Comparison of ENCODE assay signal across 8 cellular contexts in the genomic region with DNA sequence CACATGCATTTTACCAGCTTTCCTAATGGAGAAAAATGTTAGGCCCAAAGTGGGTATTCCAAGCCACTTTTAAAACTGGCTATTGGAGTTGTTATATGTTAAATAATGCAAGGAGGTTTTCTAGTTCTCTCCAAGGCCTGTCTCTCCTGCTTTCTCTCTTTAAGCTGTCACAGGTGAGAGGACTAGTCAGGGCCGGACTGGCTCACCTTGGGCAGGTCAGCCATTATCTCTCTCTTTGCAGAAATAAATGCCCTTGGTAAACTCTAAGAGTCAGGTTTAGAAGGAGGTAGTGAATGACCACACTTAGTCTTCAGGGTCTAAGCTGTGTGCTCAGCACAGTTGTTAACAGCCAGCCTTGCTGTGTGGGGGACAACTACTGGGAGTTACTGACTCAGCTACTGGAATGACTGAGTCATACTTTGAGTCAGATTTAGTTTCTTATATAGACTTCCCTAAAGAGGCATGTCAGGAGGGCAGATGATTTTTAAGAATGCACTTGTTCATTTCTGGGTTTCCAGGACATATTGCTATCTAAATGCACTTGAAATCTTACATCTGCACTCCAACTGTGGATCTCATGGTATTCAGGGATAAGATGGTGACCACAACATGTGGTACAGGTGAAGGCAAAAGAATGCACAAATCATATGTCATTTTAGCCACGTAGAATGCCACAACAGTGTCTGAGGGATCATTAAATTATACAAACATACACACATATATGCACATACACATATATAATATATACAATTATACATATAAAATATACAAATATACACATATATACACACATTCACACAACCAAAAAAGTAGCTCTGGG.
DNase-seq lines count a peak whose midpoint lies in the region; ATAC-seq, FAIRE-seq and TF ChIP-seq lines count a peak whose summit lies in the region.

No MANE protein-coding gene starts in this region.

- DNase-seq in A549 (ENCODE audit: low read depth in 1 of 2, low spot score in 1 of 2) (peak; percentile 33 to 57), SIG-M5 treated with dmso at 0.1 percent for 504 hours (lab: John Stamatoyannopoulos, UW; ENCODE audit: unreplicated experiment) (peak; percentile 76), fibroblast of the aortic adventitia (ENCODE audit: low read depth) (peak; percentile 87), posterior cingulate gyrus (no peak), NCI-H146 treated with DMSO at 0.1 percent for 48 hours (lab: John Stamatoyannopoulos, UW; ENCODE audit: unreplicated experiment) (no peak)
- DNase-seq in stimulated activated CD8-positive, alpha-beta memory T cell treated with anti-CD3 and anti-CD28 coated beads, Interleukin-15, amount 100 ng/mL, for 48 hours (ENCODE audit: low read depth in 2 of 2), result peak; percentile 15 to 35

- intact Hi-C loops in posterior cingulate gyrus (cut with DNase I), result no loop called here

- no peak for TF ChIP-seq EP300 in A549 (IDR thresholded peaks at IDR 0.05)

- TF ChIP-seq CTCF in A549 (IDR thresholded peaks at IDR 0.05), result no peak
- no peak for TF ChIP-seq CTCF in fibroblast of the aortic adventitia (IDR thresholded peaks at IDR 0.05; ENCODE audit: insufficient read depth, low read length)

- peak overlapping the region; percentile 46 to 75; a peak in 3 of 6 replicates for H3K27ac ChIP-seq in A549

- no peak for TF ChIP-seq RAD21 in A549 (conservative IDR thresholded peaks at IDR 0.05 in 1 of 2, IDR thresholded peaks at IDR 0.05 in 1 of 2)

- no peak for FAIRE-seq in A549 (lab: Jason Lieb, UNC)

- ATAC-seq in A549 (peak; percentile 95 to 96), GM18870 (IDR thresholded peaks at IDR 0.05; ENCODE audit: unreplicated experiment) (peak; percentile 99), HG03045 (IDR thresholded peaks at IDR 0.05; ENCODE audit: unreplicated experiment) (peak; percentile 97)

- peak overlapping the region; percentile 61 for H3K4me2 ChIP-seq in A549

- no peaks in the 10 kb centered on the region for H3K9me3 ChIP-seq in A549

- no peak overlapping the region for H3K4me3 ChIP-seq in A549
- H3K4me3 ChIP-seq in fibroblast of the aortic adventitia (ENCODE audit: low read depth, low read length), result no peak overlapping the region

- CTCF ChIA-PET in A549 (lab: Yijun Ruan, JAX), result interaction anchor here (0.6 kb wide), 1 partner anchor 1493 kb away, joined by 3 read pairs; no protein-coding TSS in a partner anchor

- WGBS in A549 (ENCODE audit: missing lambda C conversion rate), result 46% methylated on average over 2 of the region's 2 CpGs

- POLR2A ChIA-PET in A549 (lab: Yijun Ruan, JAX), result no interaction called here

- no peak for TF ChIP-seq POLR2A in A549 (IDR thresholded peaks at IDR 0.05; ENCODE audit: low read length)

- H3K4me1 ChIP-seq in A549, result peaks cover 18% of the 10 kb centered on the region

TF ChIP-seq in A549, 52 proteins besides CTCF, POLR2A, EP300 and RAD21:
- no peak for TF ChIP-seq CEBPB (IDR thresholded peaks at IDR 0.05)
- peak; percentile 78; the same call in 1 of the 2 replicates for TF ChIP-seq FOSL2 (IDR thresholded peaks at IDR 0.05)
- TF ChIP-seq FOSL2 (CRISPR knock-in tag; IDR thresholded peaks at IDR 0.05), result peak; percentile 80
- TF ChIP-seq, protein P1, sequence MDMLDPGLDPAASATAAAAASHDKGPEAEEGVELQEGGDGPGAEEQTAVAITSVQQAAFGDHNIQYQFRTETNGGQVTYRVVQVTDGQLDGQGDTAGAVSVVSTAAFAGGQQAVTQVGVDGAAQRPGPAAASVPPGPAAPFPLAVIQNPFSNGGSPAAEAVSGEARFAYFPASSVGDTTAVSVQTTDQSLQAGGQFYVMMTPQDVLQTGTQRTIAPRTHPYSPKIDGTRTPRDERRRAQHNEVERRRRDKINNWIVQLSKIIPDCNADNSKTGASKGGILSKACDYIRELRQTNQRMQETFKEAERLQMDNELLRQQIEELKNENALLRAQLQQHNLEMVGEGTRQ (IDR thresholded peaks at IDR 0.05), result no peak
- TF ChIP-seq, protein P2, sequence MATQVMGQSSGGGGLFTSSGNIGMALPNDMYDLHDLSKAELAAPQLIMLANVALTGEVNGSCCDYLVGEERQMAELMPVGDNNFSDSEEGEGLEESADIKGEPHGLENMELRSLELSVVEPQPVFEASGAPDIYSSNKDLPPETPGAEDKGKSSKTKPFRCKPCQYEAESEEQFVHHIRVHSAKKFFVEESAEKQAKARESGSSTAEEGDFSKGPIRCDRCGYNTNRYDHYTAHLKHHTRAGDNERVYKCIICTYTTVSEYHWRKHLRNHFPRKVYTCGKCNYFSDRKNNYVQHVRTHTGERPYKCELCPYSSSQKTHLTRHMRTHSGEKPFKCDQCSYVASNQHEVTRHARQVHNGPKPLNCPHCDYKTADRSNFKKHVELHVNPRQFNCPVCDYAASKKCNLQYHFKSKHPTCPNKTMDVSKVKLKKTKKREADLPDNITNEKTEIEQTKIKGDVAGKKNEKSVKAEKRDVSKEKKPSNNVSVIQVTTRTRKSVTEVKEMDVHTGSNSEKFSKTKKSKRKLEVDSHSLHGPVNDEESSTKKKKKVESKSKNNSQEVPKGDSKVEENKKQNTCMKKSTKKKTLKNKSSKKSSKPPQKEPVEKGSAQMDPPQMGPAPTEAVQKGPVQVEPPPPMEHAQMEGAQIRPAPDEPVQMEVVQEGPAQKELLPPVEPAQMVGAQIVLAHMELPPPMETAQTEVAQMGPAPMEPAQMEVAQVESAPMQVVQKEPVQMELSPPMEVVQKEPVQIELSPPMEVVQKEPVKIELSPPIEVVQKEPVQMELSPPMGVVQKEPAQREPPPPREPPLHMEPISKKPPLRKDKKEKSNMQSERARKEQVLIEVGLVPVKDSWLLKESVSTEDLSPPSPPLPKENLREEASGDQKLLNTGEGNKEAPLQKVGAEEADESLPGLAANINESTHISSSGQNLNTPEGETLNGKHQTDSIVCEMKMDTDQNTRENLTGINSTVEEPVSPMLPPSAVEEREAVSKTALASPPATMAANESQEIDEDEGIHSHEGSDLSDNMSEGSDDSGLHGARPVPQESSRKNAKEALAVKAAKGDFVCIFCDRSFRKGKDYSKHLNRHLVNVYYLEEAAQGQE (IDR thresholded peaks at IDR 0.05), result no peak
- no peak for TF ChIP-seq ZNF302 (CRISPR knock-in tag; IDR thresholded peaks at IDR 0.05)
- TF ChIP-seq, protein P3, sequence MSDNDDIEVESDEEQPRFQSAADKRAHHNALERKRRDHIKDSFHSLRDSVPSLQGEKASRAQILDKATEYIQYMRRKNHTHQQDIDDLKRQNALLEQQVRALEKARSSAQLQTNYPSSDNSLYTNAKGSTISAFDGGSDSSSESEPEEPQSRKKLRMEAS (IDR thresholded peaks at IDR 0.05), result no peak
- TF ChIP-seq NPAS2 (CRISPR knock-in tag; IDR thresholded peaks at IDR 0.05; ENCODE audit: borderline replicate concordance), result no peak
- TF ChIP-seq KDM5A (IDR thresholded peaks at IDR 0.05), result no peak
- TF ChIP-seq BHLHE40 (IDR thresholded peaks at IDR 0.05; ENCODE audit: low read depth, low read length), result no peak
- TF ChIP-seq JUN (IDR thresholded peaks at IDR 0.05), result no peak
- TF ChIP-seq PHF8 (IDR thresholded peaks at IDR 0.05; ENCODE audit: borderline replicate concordance, low read depth), result no peak
- no peak for TF ChIP-seq EHMT2 (IDR thresholded peaks at IDR 0.05; ENCODE audit: low read depth)
- no peak for TF ChIP-seq KDM1A (IDR thresholded peaks at IDR 0.05; ENCODE audit: low read depth)
- TF ChIP-seq HDAC2 (IDR thresholded peaks at IDR 0.05), result no peak
- no peak for TF ChIP-seq HEYL (CRISPR knock-in tag; IDR thresholded peaks at IDR 0.05)
- TF ChIP-seq MAFK (IDR thresholded peaks at IDR 0.05; ENCODE audit: partially characterized antibody), result peak; percentile 40
- TF ChIP-seq RFX5 (IDR thresholded peaks at IDR 0.05), result no peak
- peak; percentile 58 for TF ChIP-seq JUNB (IDR thresholded peaks at IDR 0.05)

Comparison
In these comparisons a context has a peak if more than half of its experiments do, and no peak if none do; other contexts are left out.
1. DNase-seq: peak in A549 (2 of 2), SIG-M5 treated with dmso at 0.1 percent for 504 hours (single experiment), fibroblast of the aortic adventitia (single experiment) and stimulated activated CD8-positive, alpha-beta memory T cell treated with anti-CD3 and anti-CD28 coated beads, Interleukin-15, amount 100 ng/mL, for 48 hours (2 of 2); none in posterior cingulate gyrus (0 of 10) and NCI-H146 treated with DMSO at 0.1 percent for 48 hours (single experiment).
2. Peak in every context shown above with its lines, with median percentiles within 50 percentile points of each other: ATAC-seq.